In the genomic region with DNA sequence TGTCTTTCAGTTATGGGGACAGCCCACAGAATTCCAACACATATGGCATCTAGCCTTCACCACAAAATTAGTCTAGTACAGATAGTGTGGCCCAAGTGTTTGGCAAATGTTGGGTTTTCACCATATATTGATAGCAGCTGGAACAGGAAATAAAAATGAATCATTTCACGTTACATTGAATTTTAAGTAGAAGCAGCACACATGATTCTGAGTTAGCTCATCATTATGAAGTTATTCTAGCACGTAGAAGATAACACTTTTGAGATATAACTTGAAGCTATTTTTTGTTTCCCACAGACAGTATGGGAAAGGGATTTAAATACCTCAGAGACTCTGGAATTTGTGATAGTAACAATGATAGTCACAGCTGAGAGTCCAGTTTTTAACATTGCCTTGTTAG, we compare ENCODE assay signal across 15 cellular contexts.
DNase-seq lines count a peak whose midpoint lies in the region; ATAC-seq and TF ChIP-seq lines count a peak whose summit lies in the region.
"Had no signal": no experiment of that assay in that cellular context is flagged by ENCODE, and none has a peak within 500 bp of the region (broad histone marks: within the 10 kb centered on the region; RNA-seq: fewer than 3 reads in every experiment).

No MANE protein-coding gene starts in this region.

- DNase-seq in EH (ENCODE audit: low read depth) (peak; percentile 79), RPMI7951 (ENCODE audit: low read depth) (peak; percentile 2), fibroblast of mammary gland (ENCODE audit: low read depth) (peak; percentile 73), osteoblast (ENCODE audit: insufficient read length, low spot score, missing footprints) (peak; percentile 68), DMS 273 (lab: John Stamatoyannopoulos, UW; ENCODE audit: unreplicated experiment) (no peak), DMS 273 treated with DMSO at 0.1 percent for 48 hours (lab: John Stamatoyannopoulos, UW) (no peak), body of pancreas (no peak)
- DNase-seq in activated CD8-positive, alpha-beta T cell treated with anti-CD3 and anti-CD28 coated beads, Interleukin-2, amount 10 ng/mL, durations not matched to agents 7 days and 5 days, result no peak
- DNase-seq: activated B cell treated with CpG ODN at 0.5 μM for 24 hours; CD4-positive, alpha-beta T cell; gastrocnemius medialis; NCI-H1092; NCI-H345; T-cell had no signal

- no peaks in the 10 kb centered on the region for H3K27me3 ChIP-seq in osteoblast (ENCODE audit: insufficient read depth, low read length)
- H3K27me3 ChIP-seq in body of pancreas, result no peaks in the 10 kb centered on the region
- H3K27me3 ChIP-seq: gastrocnemius medialis had no signal

- no peak for ATAC-seq in body of pancreas
- ATAC-seq in activated CD8-positive, alpha-beta T cell treated with anti-CD3 and anti-CD28 coated beads, Interleukin-2, amount 10 ng/mL, durations not matched to agents 7 days and 5 days, result no peak
- ATAC-seq: gastrocnemius medialis, T-cell had no signal

- H3K36me3 ChIP-seq in osteoblast (ENCODE audit: insufficient read depth, low read length), result no peaks in the 10 kb centered on the region
- no peaks in the 10 kb centered on the region for H3K36me3 ChIP-seq in body of pancreas (replicated peaks in 1 of 2; ENCODE audit: insufficient read depth in 1 of 2, low read depth in 2 of 2)
- H3K36me3 ChIP-seq: gastrocnemius medialis had no signal

- no peak overlapping the region for H3K27ac Mint-ChIP-seq in activated CD8-positive, alpha-beta T cell treated with anti-CD3 and anti-CD28 coated beads, Interleukin-2, amount 10 ng/mL, durations not matched to agents 7 days and 5 days
- H3K27ac Mint-ChIP-seq: activated B cell treated with CpG ODN at 0.5 μM for 24 hours; activated naive CD4-positive, alpha-beta T cell treated with anti-CD3 and anti-CD28 coated beads, Interleukin-2, amount 50 U/mL, for 24 hours; CD4-positive, alpha-beta T cell; T-cell had no signal

- H3K27me3 Mint-ChIP-seq in activated CD8-positive, alpha-beta T cell treated with anti-CD3 and anti-CD28 coated beads, Interleukin-2, amount 10 ng/mL, durations not matched to agents 7 days and 5 days (ENCODE audit: low read depth), result no peaks in the 10 kb centered on the region
- H3K27me3 Mint-ChIP-seq: activated B cell treated with CpG ODN at 0.5 μM for 24 hours; activated naive CD4-positive, alpha-beta T cell treated with anti-CD3 and anti-CD28 coated beads, Interleukin-2, amount 50 U/mL, for 24 hours; CD4-positive, alpha-beta T cell; T-cell had no signal

- H3K4me3 Mint-ChIP-seq in activated CD8-positive, alpha-beta T cell treated with anti-CD3 and anti-CD28 coated beads, Interleukin-2, amount 10 ng/mL, durations not matched to agents 7 days and 5 days, result no peak overlapping the region
- H3K4me3 Mint-ChIP-seq: activated B cell treated with CpG ODN at 0.5 μM for 24 hours; activated naive CD4-positive, alpha-beta T cell treated with anti-CD3 and anti-CD28 coated beads, Interleukin-2, amount 50 U/mL, for 24 hours; CD4-positive, alpha-beta T cell; T-cell had no signal

- H3K9me3 Mint-ChIP-seq in activated CD8-positive, alpha-beta T cell treated with anti-CD3 and anti-CD28 coated beads, Interleukin-2, amount 10 ng/mL, durations not matched to agents 7 days and 5 days (ENCODE audit: insufficient read depth), result peaks cover 8% of the 10 kb centered on the region
- H3K9me3 Mint-ChIP-seq: activated naive CD4-positive, alpha-beta T cell treated with anti-CD3 and anti-CD28 coated beads, Interleukin-2, amount 50 U/mL, for 24 hours had no signal

- H2AFZ ChIP-seq in osteoblast (ENCODE audit: low read length), result no peak overlapping the region

- CTCF ChIA-PET in activated CD8-positive, alpha-beta T cell treated with anti-CD3 and anti-CD28 coated beads, Interleukin-2, amount 10 ng/mL, durations not matched to agents 7 days and 5 days (lab: Charles Lee), result no interaction called here

- whole genome bisulfite sequencing in body of pancreas, 2 donors, result 50 to 66% methylated on average over 2 of the region's 2 CpGs

- H3K4me1 Mint-ChIP-seq in activated CD8-positive, alpha-beta T cell treated with anti-CD3 and anti-CD28 coated beads, Interleukin-2, amount 10 ng/mL, durations not matched to agents 7 days and 5 days (ENCODE audit: low read depth), result no peaks in the 10 kb centered on the region
- H3K4me1 Mint-ChIP-seq: activated B cell treated with CpG ODN at 0.5 μM for 24 hours; activated naive CD4-positive, alpha-beta T cell treated with anti-CD3 and anti-CD28 coated beads, Interleukin-2, amount 50 U/mL, for 24 hours; T-cell had no signal

- POLR2A ChIA-PET in activated CD8-positive, alpha-beta T cell treated with anti-CD3 and anti-CD28 coated beads, Interleukin-2, amount 10 ng/mL, durations not matched to agents 7 days and 5 days (lab: Charles Lee), result no interaction called here

- H3K4me3 ChIP-seq in fibroblast of mammary gland (ENCODE audit: control insufficient read depth, low read depth, low read length) (no peak overlapping the region), osteoblast (ENCODE audit: insufficient read depth, low read length) (no peak overlapping the region), body of pancreas (no peak overlapping the region)
- H3K4me3 ChIP-seq: gastrocnemius medialis had no signal

- intact Hi-C loops in body of pancreas (cut with DNase I), result no loop called here

- no peaks in the 10 kb centered on the region for H4K20me1 ChIP-seq in osteoblast (ENCODE audit: insufficient read depth, low read length)

- H3K79me2 ChIP-seq in osteoblast (ENCODE audit: insufficient read depth, low read length), result no peaks in the 10 kb centered on the region

- TF ChIP-seq CTCF in fibroblast of mammary gland (conservative IDR thresholded peaks at IDR 0.05; ENCODE audit: control insufficient read depth, insufficient read depth, low read depth, low read length), result no peak
- TF ChIP-seq CTCF in osteoblast (IDR thresholded peaks at IDR 0.05; ENCODE audit: extremely low read depth, low read depth, low read length), result no peak
- no peak for TF ChIP-seq CTCF in body of pancreas (IDR thresholded peaks at IDR 0.05)

- H3K4me1 ChIP-seq in osteoblast (ENCODE audit: insufficient read depth, low read length), result peaks cover 14% of the 10 kb centered on the region
- H3K4me1 ChIP-seq in body of pancreas, result no peaks in the 10 kb centered on the region
- H3K4me1 ChIP-seq: gastrocnemius medialis had no signal

- TF ChIP-seq POLR2A in body of pancreas (IDR thresholded peaks at IDR 0.05), result no peak

- peak overlapping the region; percentile 31 for H3K4me2 ChIP-seq in osteoblast (ENCODE audit: insufficient read depth, low read length)

- no peaks in the 10 kb centered on the region for H3K36me3 Mint-ChIP-seq in activated CD8-positive, alpha-beta T cell treated with anti-CD3 and anti-CD28 coated beads, Interleukin-2, amount 10 ng/mL, durations not matched to agents 7 days and 5 days (ENCODE audit: low read depth)
- H3K36me3 Mint-ChIP-seq: activated naive CD4-positive, alpha-beta T cell treated with anti-CD3 and anti-CD28 coated beads, Interleukin-2, amount 50 U/mL, for 24 hours; T-cell had no signal

- H3K9me3 ChIP-seq in osteoblast (ENCODE audit: low read depth, low read length), result no peaks in the 10 kb centered on the region
- H3K9me3 ChIP-seq in body of pancreas, result peaks cover 0 to 2% (median 0%) of the 10 kb centered on the region in 3 donors
- H3K9me3 ChIP-seq: gastrocnemius medialis had no signal

- peak overlapping the region; percentile 69 for H3K27ac ChIP-seq in osteoblast (ENCODE audit: low read depth, low read length)
- no peak overlapping the region for H3K27ac ChIP-seq in body of pancreas
- H3K27ac ChIP-seq: gastrocnemius medialis had no signal

Comparison
In these comparisons a context has a peak if more than half of its experiments do, and no peak if none do; other contexts are left out.
1. DNase-seq: peak in EH (single experiment), RPMI7951 (single experiment), fibroblast of mammary gland (single experiment) and osteoblast (single experiment); none in DMS 273 (single experiment), DMS 273 treated with DMSO at 0.1 percent for 48 hours (single experiment), body of pancreas (0 of 4) and activated CD8-positive, alpha-beta T cell treated with anti-CD3 and anti-CD28 coated beads, Interleukin-2, amount 10 ng/mL, durations not matched to agents 7 days and 5 days (single experiment).